2 cellular contexts compared by ENCODE assay signal in the genomic region with DNA sequence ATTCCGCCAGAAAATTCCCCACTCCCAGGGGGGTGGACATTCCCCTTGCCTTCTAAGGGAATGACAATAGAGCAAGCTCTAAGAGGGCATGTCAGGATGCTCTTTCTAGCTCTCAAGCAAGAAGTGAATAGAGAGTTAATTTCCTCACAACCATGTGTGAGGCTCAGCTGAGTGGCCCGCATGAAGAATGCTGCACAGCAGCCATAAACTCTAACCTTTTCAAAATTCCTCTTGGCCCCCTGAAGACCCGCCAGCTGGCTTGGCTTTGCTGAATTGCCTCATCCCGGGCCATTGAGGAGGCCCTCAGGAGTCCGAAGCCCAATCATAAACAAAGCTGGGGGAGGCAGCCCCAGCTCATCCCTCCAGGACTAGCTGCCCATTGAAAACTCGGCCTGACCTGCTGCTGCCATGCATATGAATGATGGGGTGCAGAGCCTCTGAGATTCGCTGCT.
TF ChIP-seq lines count a peak whose summit lies in the region.

No MANE protein-coding gene starts in this region.

TF ChIP-seq in IMR-90, 13 proteins besides CTCF, POLR2A, EP300 and RAD21:
- TF ChIP-seq RCOR1 (IDR thresholded peaks at IDR 0.05; ENCODE audit: insufficient replicate concordance, low read length) (no peak), FOS (IDR thresholded peaks at IDR 0.05; ENCODE audit: low read depth, low read length) (no peak)
- TF ChIP-seq, protein P1, sequence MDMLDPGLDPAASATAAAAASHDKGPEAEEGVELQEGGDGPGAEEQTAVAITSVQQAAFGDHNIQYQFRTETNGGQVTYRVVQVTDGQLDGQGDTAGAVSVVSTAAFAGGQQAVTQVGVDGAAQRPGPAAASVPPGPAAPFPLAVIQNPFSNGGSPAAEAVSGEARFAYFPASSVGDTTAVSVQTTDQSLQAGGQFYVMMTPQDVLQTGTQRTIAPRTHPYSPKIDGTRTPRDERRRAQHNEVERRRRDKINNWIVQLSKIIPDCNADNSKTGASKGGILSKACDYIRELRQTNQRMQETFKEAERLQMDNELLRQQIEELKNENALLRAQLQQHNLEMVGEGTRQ (IDR thresholded peaks at IDR 0.05; ENCODE audit: low read depth, low read length) = no peak

TF ChIP-seq in H1, 55 proteins besides CTCF, POLR2A, EP300 and RAD21 (continues in another document):
- no peak for TF ChIP-seq CHD1 (IDR thresholded peaks at IDR 0.05; ENCODE audit: low read depth, low read length)
- TF ChIP-seq, protein P1 (IDR thresholded peaks at IDR 0.05; ENCODE audit: low read length) = no peak
- no peak for TF ChIP-seq MAFK (IDR thresholded peaks at IDR 0.05; ENCODE audit: low read depth, low read length)
- TF ChIP-seq CTBP2 (IDR thresholded peaks at IDR 0.05; ENCODE audit: borderline replicate concordance, insufficient read depth, insufficient read length, low read length) = peak; percentile 80
- no peak for TF ChIP-seq SIX5 (IDR thresholded peaks at IDR 0.05; ENCODE audit: low read depth, low read length)
- TF ChIP-seq TEAD4 (IDR thresholded peaks at IDR 0.05; ENCODE audit: low read depth, low read length) = peak; percentile 92
- peak; percentile 72 to 73; a peak in 3 of 4 replicates for TF ChIP-seq HDAC2 (IDR thresholded peaks at IDR 0.05; ENCODE audit: borderline replicate concordance in 1 of 2, low read depth in 2 of 2, low read length in 2 of 2)
- TF ChIP-seq SUZ12 (IDR thresholded peaks at IDR 0.05; ENCODE audit: low read length) = no peak
- peak; percentile 9; the same call in 1 of the 2 replicates for TF ChIP-seq BACH1 (IDR thresholded peaks at IDR 0.05; ENCODE audit: low read length)
- TF ChIP-seq, protein P2, sequence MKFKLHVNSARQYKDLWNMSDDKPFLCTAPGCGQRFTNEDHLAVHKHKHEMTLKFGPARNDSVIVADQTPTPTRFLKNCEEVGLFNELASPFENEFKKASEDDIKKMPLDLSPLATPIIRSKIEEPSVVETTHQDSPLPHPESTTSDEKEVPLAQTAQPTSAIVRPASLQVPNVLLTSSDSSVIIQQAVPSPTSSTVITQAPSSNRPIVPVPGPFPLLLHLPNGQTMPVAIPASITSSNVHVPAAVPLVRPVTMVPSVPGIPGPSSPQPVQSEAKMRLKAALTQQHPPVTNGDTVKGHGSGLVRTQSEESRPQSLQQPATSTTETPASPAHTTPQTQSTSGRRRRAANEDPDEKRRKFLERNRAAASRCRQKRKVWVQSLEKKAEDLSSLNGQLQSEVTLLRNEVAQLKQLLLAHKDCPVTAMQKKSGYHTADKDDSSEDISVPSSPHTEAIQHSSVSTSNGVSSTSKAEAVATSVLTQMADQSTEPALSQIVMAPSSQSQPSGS (IDR thresholded peaks at IDR 0.05; ENCODE audit: low read length) = peak; percentile 21
- no peak for TF ChIP-seq BCL11A (IDR thresholded peaks at IDR 0.05; ENCODE audit: low read depth in 2 of 2, low read length in 2 of 2)
- TF ChIP-seq TCF12 (IDR thresholded peaks at IDR 0.05; ENCODE audit: low read depth, low read length) = 0 out of 2 replicates have a peak, but pooled peaks have one; percentile 13
- TF ChIP-seq CREB1 (IDR thresholded peaks at IDR 0.05) = no peak
- no peak for TF ChIP-seq EGR1 (IDR thresholded peaks at IDR 0.05; ENCODE audit: borderline replicate concordance, low read depth, low read length)
- no peak for TF ChIP-seq PHF8 (conservative IDR thresholded peaks at IDR 0.05; ENCODE audit: low read depth, low read length)
- no peak for TF ChIP-seq NRF1 (IDR thresholded peaks at IDR 0.05; ENCODE audit: low read depth, low read length)
- TF ChIP-seq SP4 (IDR thresholded peaks at IDR 0.05; ENCODE audit: low read length) = peak; percentile 49; the same call in 1 of the 2 replicates
- no peak for TF ChIP-seq TBP (IDR thresholded peaks at IDR 0.05; ENCODE audit: low read depth, low read length)
- TF ChIP-seq JUND (IDR thresholded peaks at IDR 0.05; ENCODE audit: low read length) = no peak
- peak; percentile 54; the same call in 1 of the 2 replicates for TF ChIP-seq SRF (IDR thresholded peaks at IDR 0.05; ENCODE audit: low read depth, low read length)
- TF ChIP-seq, protein P3, sequence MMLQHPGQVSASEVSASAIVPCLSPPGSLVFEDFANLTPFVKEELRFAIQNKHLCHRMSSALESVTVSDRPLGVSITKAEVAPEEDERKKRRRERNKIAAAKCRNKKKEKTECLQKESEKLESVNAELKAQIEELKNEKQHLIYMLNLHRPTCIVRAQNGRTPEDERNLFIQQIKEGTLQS (IDR thresholded peaks at IDR 0.05; ENCODE audit: insufficient read depth, low read depth, low read length) = 0 out of 2 replicates have a peak, but pooled peaks have one; percentile 23
- TF ChIP-seq HDAC6 (IDR thresholded peaks at IDR 0.05; ENCODE audit: low read depth, low read length) = no peak
- no peak for TF ChIP-seq E2F6 (IDR thresholded peaks at IDR 0.05)
- TF ChIP-seq SP1 (IDR thresholded peaks at IDR 0.05; ENCODE audit: low read depth, low read length) = peak; percentile 34; the same call in 1 of the 2 replicates
- no peak for TF ChIP-seq JUN (IDR thresholded peaks at IDR 0.05; ENCODE audit: low read depth, low read length)
- peak; percentile 9; the same call in 1 of the 2 replicates for TF ChIP-seq YY1 (IDR thresholded peaks at IDR 0.05; ENCODE audit: low read depth, low read length)
- TF ChIP-seq RNF2 (IDR thresholded peaks at IDR 0.05; ENCODE audit: borderline replicate concordance, low read depth, low read length, missing control alignments, poor library complexity, severe bottlenecking) = no peak
- TF ChIP-seq SP2 (IDR thresholded peaks at IDR 0.05; ENCODE audit: low read length) = no peak
- peak; percentile 48 for TF ChIP-seq ASH2L (IDR thresholded peaks at IDR 0.05; ENCODE audit: low read length)
- TF ChIP-seq SIRT6 (IDR thresholded peaks at IDR 0.05; ENCODE audit: low read length) = no peak
- TF ChIP-seq SAP30 (IDR thresholded peaks at IDR 0.05; ENCODE audit: insufficient read depth, insufficient replicate concordance, low read length) = no peak
- no peak for TF ChIP-seq RBBP5 (IDR thresholded peaks at IDR 0.05; ENCODE audit: borderline replicate concordance, low read depth, low read length)
- no peak for TF ChIP-seq KDM4A (IDR thresholded peaks at IDR 0.05; ENCODE audit: low read depth, low read length, severe bottlenecking)
- TF ChIP-seq KDM1A (IDR thresholded peaks at IDR 0.05; ENCODE audit: borderline replicate concordance, low read length) = peak; percentile 53; the same call in 1 of the 2 replicates
- no peak for TF ChIP-seq BRCA1 (IDR thresholded peaks at IDR 0.05; ENCODE audit: low read depth, low read length)
- TF ChIP-seq POLR2AphosphoS5 (IDR thresholded peaks at IDR 0.05; ENCODE audit: low read depth, low read length) = peak; percentile 34; the same call in 1 of the 2 replicates
- no peak for TF ChIP-seq RFX5 (IDR thresholded peaks at IDR 0.05; ENCODE audit: borderline replicate concordance, low read depth, low read length)
- no peak for TF ChIP-seq FOSL1 (IDR thresholded peaks at IDR 0.05; ENCODE audit: insufficient read depth, low read depth, low read length)
- 0 out of 2 replicates have a peak, but pooled peaks have one; percentile 26 for TF ChIP-seq TAF1 (IDR thresholded peaks at IDR 0.05; ENCODE audit: low read depth, low read length)
- no peak for TF ChIP-seq RXRA (IDR thresholded peaks at IDR 0.05; ENCODE audit: insufficient read depth, low read depth, low read length)
- no peak for TF ChIP-seq GTF2F1 (IDR thresholded peaks at IDR 0.05; ENCODE audit: borderline replicate concordance, low read depth, low read length)
- no peak for TF ChIP-seq GABPA (IDR thresholded peaks at IDR 0.05; ENCODE audit: borderline replicate concordance, insufficient read depth, low read length)
- TF ChIP-seq CBX5 (IDR thresholded peaks at IDR 0.05; ENCODE audit: low read depth, low read length) = no peak
- no peak for TF ChIP-seq CHD2 (IDR thresholded peaks at IDR 0.05; ENCODE audit: low read length)
- TF ChIP-seq NANOG (IDR thresholded peaks at IDR 0.05; ENCODE audit: insufficient read depth, low read depth, low read length, poor library complexity, severe bottlenecking) = no peak
- TF ChIP-seq POU5F1 (IDR thresholded peaks at IDR 0.05; ENCODE audit: low read depth, low read length) = no peak
- TF ChIP-seq CEBPB (IDR thresholded peaks at IDR 0.05; ENCODE audit: low read depth, low read length) = peak; percentile 83
- no peak for TF ChIP-seq CBX8 (IDR thresholded peaks at IDR 0.05; ENCODE audit: borderline replicate concordance, low read depth, low read length)
- TF ChIP-seq SIN3A (conservative IDR thresholded peaks at IDR 0.05 in 1 of 2, IDR thresholded peaks at IDR 0.05 in 1 of 2; ENCODE audit: low read depth in 1 of 2, low read length in 2 of 2) = peak; percentile 75 to 85; a peak in 2 of 4 replicates
- TF ChIP-seq ZNF274 (IDR thresholded peaks at IDR 0.05; ENCODE audit: borderline replicate concordance, extremely low read depth, low read length) = no peak
- peak; percentile 5 for TF ChIP-seq TAF7 (optimal IDR thresholded peaks at IDR 0.05; ENCODE audit: borderline replicate concordance, low read depth, low read length)
- no peak for TF ChIP-seq EZH2 (IDR thresholded peaks at IDR 0.05; ENCODE audit: low read depth, low read length, severe bottlenecking)
- TF ChIP-seq, protein P4, sequence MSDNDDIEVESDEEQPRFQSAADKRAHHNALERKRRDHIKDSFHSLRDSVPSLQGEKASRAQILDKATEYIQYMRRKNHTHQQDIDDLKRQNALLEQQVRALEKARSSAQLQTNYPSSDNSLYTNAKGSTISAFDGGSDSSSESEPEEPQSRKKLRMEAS (IDR thresholded peaks at IDR 0.05) = 0 out of 2 replicates have a peak, but pooled peaks have one; percentile 23
